Comparison of ENCODE assay signal across 2 cellular contexts in genomic region chr9:108049026-108049591, GRCh38.
A peak's percentile ranks its signal among the peaks of the same experiment; 100 is the strongest.
TF ChIP-seq lines count a peak whose summit lies in the region.

No MANE protein-coding gene starts in this region.

TF ChIP-seq in HEK293, 187 proteins besides CTCF, POLR2A, EP300 and RAD21 (continued from another document and continues in another):
- TF ChIP-seq PATZ1 (tag by site-specific recombination; IDR thresholded peaks at IDR 0.05) = no peak
- peak; percentile 22; the same call in 1 of the 2 replicates for TF ChIP-seq BCL6B (tag by site-specific recombination; IDR thresholded peaks at IDR 0.05)
- no peak for TF ChIP-seq KLF17 (tag by site-specific recombination; IDR thresholded peaks at IDR 0.05)
- no peak for TF ChIP-seq ZNF114 (tag by site-specific recombination; IDR thresholded peaks at IDR 0.05)
- TF ChIP-seq ZNF488 (tag by site-specific recombination; IDR thresholded peaks at IDR 0.05) = no peak
- peak; percentile 78 for TF ChIP-seq ZBTB21 (tag by site-specific recombination; IDR thresholded peaks at IDR 0.05)
- peak; percentile 60 for TF ChIP-seq SP7 (tag by site-specific recombination; IDR thresholded peaks at IDR 0.05)
- TF ChIP-seq YY1 (tag by site-specific recombination; IDR thresholded peaks at IDR 0.05) = no peak
- TF ChIP-seq OVOL3 (tag by site-specific recombination; IDR thresholded peaks at IDR 0.05) = peak; percentile 49; the same call in 1 of the 2 replicates
- no peak for TF ChIP-seq TCF7L2 (IDR thresholded peaks at IDR 0.05; ENCODE audit: borderline replicate concordance, low read depth, low read length)
- 0 out of 2 replicates have a peak, but pooled peaks have one; percentile 8 for TF ChIP-seq ZSCAN4 (tag by site-specific recombination; IDR thresholded peaks at IDR 0.05)
- no peak for TF ChIP-seq HOXC10 (CRISPR knock-in tag; IDR thresholded peaks at IDR 0.05)
- TF ChIP-seq ZEB2 (tag by site-specific recombination; IDR thresholded peaks at IDR 0.05) = peak; percentile 81
- TF ChIP-seq YY2 (tag by site-specific recombination; IDR thresholded peaks at IDR 0.05) = no peak
- TF ChIP-seq ZNF747 (tag by site-specific recombination; IDR thresholded peaks at IDR 0.05) = no peak
- no peak for TF ChIP-seq KLF16 (tag by site-specific recombination; IDR thresholded peaks at IDR 0.05)
- TF ChIP-seq ZIC2 (tag by site-specific recombination; IDR thresholded peaks at IDR 0.05) = no peak
- TF ChIP-seq GLI2 (tag by site-specific recombination; IDR thresholded peaks at IDR 0.05; ENCODE audit: borderline replicate concordance, low read depth) = no peak
- peak; percentile 52; the same call in 1 of the 2 replicates for TF ChIP-seq ZNF600 (tag by site-specific recombination; IDR thresholded peaks at IDR 0.05)
- TF ChIP-seq ZNF341 (tag by site-specific recombination; IDR thresholded peaks at IDR 0.05; ENCODE audit: low read depth) = no peak
- TF ChIP-seq ZNF521 (tag by site-specific recombination; IDR thresholded peaks at IDR 0.05) = no peak
- no peak for TF ChIP-seq WT1 (tag by site-specific recombination; IDR thresholded peaks at IDR 0.05)
- no peak for TF ChIP-seq ZNF423 (tag by site-specific recombination; IDR thresholded peaks at IDR 0.05)
- no peak for TF ChIP-seq KLF7 (tag by site-specific recombination; IDR thresholded peaks at IDR 0.05; ENCODE audit: borderline replicate concordance)
- TF ChIP-seq ZSCAN18 (tag by site-specific recombination; IDR thresholded peaks at IDR 0.05) = no peak
- TF ChIP-seq ZNF677 (tag by site-specific recombination; IDR thresholded peaks at IDR 0.05) = no peak
- no peak for TF ChIP-seq ZNF133 (tag by site-specific recombination; IDR thresholded peaks at IDR 0.05)
- no peak for TF ChIP-seq ZNF626 (tag by site-specific recombination; IDR thresholded peaks at IDR 0.05)

TF ChIP-seq in SK-N-SH, 30 proteins besides CTCF, POLR2A, EP300 and RAD21 (continued from another document):
- TF ChIP-seq MEF2A (IDR thresholded peaks at IDR 0.05; ENCODE audit: borderline replicate concordance, low read depth) = peak; percentile 68; the same call in 1 of the 2 replicates
- peak; percentile 45; the same call in 1 of the 2 replicates for TF ChIP-seq RXRA (IDR thresholded peaks at IDR 0.05; ENCODE audit: borderline replicate concordance, low read depth)
- TF ChIP-seq JUND (IDR thresholded peaks at IDR 0.05) = peak; percentile 92
- peak; percentile 45; the same call in 1 of the 2 replicates for TF ChIP-seq POLR2AphosphoS5 (IDR thresholded peaks at IDR 0.05; ENCODE audit: low read depth, low read length)
- peak; percentile 69 for TF ChIP-seq NFIC (IDR thresholded peaks at IDR 0.05; ENCODE audit: borderline replicate concordance)
- no peak for TF ChIP-seq IRF3 (IDR thresholded peaks at IDR 0.05; ENCODE audit: low read depth, low read length)
- peak; percentile 92 for TF ChIP-seq TCF12 (IDR thresholded peaks at IDR 0.05)
- peak; percentile 17; the same call in 1 of the 2 replicates for TF ChIP-seq RCOR1 (IDR thresholded peaks at IDR 0.05; ENCODE audit: low read length)
- no peak for TF ChIP-seq NRF1 (IDR thresholded peaks at IDR 0.05; ENCODE audit: low read depth, low read length)
- TF ChIP-seq TEAD4 (IDR thresholded peaks at IDR 0.05; ENCODE audit: borderline replicate concordance, insufficient read depth) = peak; percentile 82
- no peak for TF ChIP-seq USF1 (IDR thresholded peaks at IDR 0.05; ENCODE audit: borderline replicate concordance, low read depth)
- TF ChIP-seq ZBTB33 (IDR thresholded peaks at IDR 0.05; ENCODE audit: borderline replicate concordance, low read depth) = no peak
- TF ChIP-seq SIN3A (IDR thresholded peaks at IDR 0.05; ENCODE audit: borderline replicate concordance, low read depth, low read length) = 0 out of 2 replicates have a peak, but pooled peaks have one; percentile 46
- TF ChIP-seq FOSL2 (IDR thresholded peaks at IDR 0.05; ENCODE audit: borderline replicate concordance, low read depth) = peak; percentile 84
- no peak for TF ChIP-seq SMC3 (IDR thresholded peaks at IDR 0.05; ENCODE audit: low read depth, low read length)
- TF ChIP-seq TAF1 (IDR thresholded peaks at IDR 0.05; ENCODE audit: borderline replicate concordance, low read depth, low read length) = no peak
- TF ChIP-seq FOXM1 (IDR thresholded peaks at IDR 0.05; ENCODE audit: low read depth) = peak; percentile 81
